ENCODE assay signal across 26 cellular contexts in genomic region chr6:119736680-119737079, GRCh38.
"Had no signal": no experiment of that assay in that cellular context is flagged by ENCODE, and none has a peak within 500 bp of the region (broad histone marks: within the 10 kb centered on the region; RNA-seq: fewer than 3 reads in every experiment).

No MANE protein-coding gene starts in this region.

- H3K36me3 ChIP-seq: ascending aorta, MG63 had no signal

- FAIRE-seq: bronchial epithelial cell, TTC549 had no signal

- ATAC-seq: activated CD8-positive, alpha-beta memory T cell treated with anti-CD3 and anti-CD28 coated beads, Interleukin-2, amount 10 ng/mL, durations not matched to agents 7 days and 5 days; body of pancreas; T-cell had no signal

- DNase-seq: activated B cell treated with CpG ODN at 0.5 μM for 24 hours; activated CD4-positive, alpha-beta T cell treated with anti-CD3 and anti-CD28 coated beads for 1 hour; activated CD4-positive, alpha-beta T cell treated with anti-CD3 and anti-CD28 coated beads, Interleukin-2, amount 10 ng/mL, durations not matched to agents 24 days and 14 days; activated CD4-positive, alpha-beta T cell treated with anti-CD3 and anti-CD28 coated beads, Interleukin-2, amount 50 U/mL, for 48 hours; activated CD8-positive, alpha-beta memory T cell treated with anti-CD3 and anti-CD28 coated beads, Interleukin-2, amount 10 ng/mL, durations not matched to agents 7 days and 5 days; activated effector memory CD4-positive, alpha-beta T cell treated with Interleukin-2 at 50 U/mL for 16 hours; activated naive CD4-positive, alpha-beta T cell; activated T-cell treated with anti-CD3 and anti-CD28 coated beads, Interleukin-2, amount 50 U/mL, for 24 hours; body of pancreas; MG63; MV-4-11; NCI-H1092 treated with DMSO at 0.1 percent for 48 hours; NCI-H1417 treated with DMSO at 0.1 percent for 48 hours; NCI-H1694; NCI-H2029; NCI-H446 treated with DMSO at 0.1 percent for 48 hours; NCI-H526 treated with DMSO at 0.1 percent for 48 hours; PC-9; SHP77 treated with DMSO at 0.1 percent for 48 hours; T-cell; T-helper 2 cell; T1000 had no signal

- H3K4me1 ChIP-seq: ascending aorta had no signal

- H3K9me3 ChIP-seq: ascending aorta, body of pancreas, MG63 had no signal

- H3K27me3 ChIP-seq: ascending aorta, body of pancreas, MG63 had no signal

- H3K4me2 ChIP-seq: PC-9 had no signal

- H3K4me3 ChIP-seq: ascending aorta, body of pancreas, MG63, PC-9, SK-N-MC had no signal

- H2AFZ ChIP-seq: PC-9 had no signal

- H3K27ac ChIP-seq: ascending aorta, body of pancreas, PC-9, SK-N-MC had no signal
